In the genomic region with DNA sequence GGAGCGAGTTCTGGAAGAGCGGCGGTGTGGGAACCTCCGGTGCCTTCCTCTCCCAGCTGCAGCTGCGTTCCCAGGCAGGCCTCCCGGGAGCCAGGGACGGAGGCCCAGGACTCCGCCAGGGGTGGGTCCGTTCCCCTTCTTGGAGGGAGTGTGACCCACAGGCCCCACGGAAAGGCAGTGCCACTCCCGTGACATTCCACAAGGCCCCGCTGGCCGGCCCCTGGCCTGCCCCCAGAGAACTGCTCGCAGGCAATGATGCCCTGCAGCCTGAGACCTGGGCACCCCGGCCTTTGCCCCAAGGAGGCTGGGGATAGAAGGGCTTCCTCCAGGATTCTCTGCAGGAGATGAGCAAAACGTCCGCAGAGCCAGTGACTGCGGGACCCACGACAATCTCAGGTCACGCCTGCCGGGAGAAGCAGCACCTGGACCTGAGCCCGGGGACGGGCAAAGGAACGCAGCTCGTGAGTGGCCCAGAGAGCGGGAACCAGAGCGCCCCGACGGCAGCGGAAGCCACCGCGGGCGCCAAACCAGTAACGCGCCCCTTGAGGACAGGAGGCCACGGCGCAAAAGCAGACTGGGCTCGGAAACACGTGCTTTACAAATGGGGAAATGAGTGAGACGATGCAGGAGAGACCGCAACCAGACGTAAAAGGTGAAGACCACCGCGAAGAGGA, we compare ENCODE assay signal across 8 cellular contexts. TPM values are rescaled to one million over a fixed set of nuclear protein-coding genes. Genes with fewer than 3 reads are reported as not detected.
DNase-seq lines count a peak whose midpoint lies in the region; TF ChIP-seq lines count a peak whose summit lies in the region.

No MANE protein-coding gene starts in this region.

- no peaks in the 10 kb centered on the region for H3K9me3 Mint-ChIP-seq in activated naive CD8-positive, alpha-beta T cell (ENCODE audit: low read depth)

- intact Hi-C loops in stomach (cut with DNase I; ENCODE audit: low total_unique reads) = loop anchor here (10.0 kb wide), 1 partner anchor 65 kb away; no protein-coding TSS in a partner anchor

- TF ChIP-seq CTCF in stomach (IDR thresholded peaks at IDR 0.05) = no peak

- no peak overlapping the region for H3K23ac ChIP-seq in mesenchymal stem cell (ENCODE audit: low read length in 2 of 2)

- H2BK12ac ChIP-seq in mesenchymal stem cell (ENCODE audit: low read length in 2 of 2) = no peak overlapping the region

- no peak overlapping the region for H3K14ac ChIP-seq in mesenchymal stem cell (ENCODE audit: low read length in 2 of 2)

- H3K9me3 ChIP-seq in NT2/D1 (ENCODE audit: insufficient read depth, low read length) (no peaks in the 10 kb centered on the region), mesenchymal stem cell (ENCODE audit: control insufficient read depth, low read length) (peaks cover 7% of the 10 kb centered on the region), stomach (peaks cover 0 to 5% (median 2%) of the 10 kb centered on the region in 4 donors)

- no peaks in the 10 kb centered on the region for H3K4me1 ChIP-seq in NT2/D1 (ENCODE audit: insufficient read depth, insufficient read length)
- H3K4me1 ChIP-seq in mesenchymal stem cell (ENCODE audit: control insufficient read depth, insufficient read depth, low read depth, low read length) = no peaks in the 10 kb centered on the region
- peaks cover 0 to 5% (median 0%) of the 10 kb centered on the region in 4 donors for H3K4me1 ChIP-seq in stomach

- no peak overlapping the region for H2AFZ ChIP-seq in mesenchymal stem cell (ENCODE audit: low read depth, low read length)

- peaks cover 6% of the 10 kb centered on the region for H3K27me3 Mint-ChIP-seq in activated naive CD8-positive, alpha-beta T cell

- no peak overlapping the region for H2BK5ac ChIP-seq in mesenchymal stem cell (ENCODE audit: low read depth, low read length, poor library complexity, severe bottlenecking)

- peaks cover 4% of the 10 kb centered on the region for H3K4me1 Mint-ChIP-seq in activated naive CD8-positive, alpha-beta T cell (ENCODE audit: low read depth)

- peak; percentile 28 for DNase-seq in NT2/D1 (ENCODE audit: low read depth, low spot score)
- DNase-seq in mesenchymal stem cell = no peak
- no peak for DNase-seq in stomach
- DNase-seq in GM03348 (ENCODE audit: low spot score) = no peak
- DNase-seq in HuH-7 (ENCODE audit: low spot score) = no peak
- no peak for DNase-seq in GM19240 (ENCODE audit: insufficient read length, low spot score)
- no peak for DNase-seq in NCI-H2171 (lab: John Stamatoyannopoulos, UW)

- H3K27me3 ChIP-seq in NT2/D1 (ENCODE audit: insufficient read depth, insufficient read length) = peaks cover 2% of the 10 kb centered on the region
- peaks cover 18 to 53% of the 10 kb centered on the region in 2 experiments for H3K27me3 ChIP-seq in mesenchymal stem cell (ENCODE audit: control insufficient read depth in 1 of 2, insufficient read depth in 1 of 2, low read length in 2 of 2)
- peaks cover 0 to 70% (median 6%) of the 10 kb centered on the region in 3 donors for H3K27me3 ChIP-seq in stomach

- H3K18ac ChIP-seq in mesenchymal stem cell (ENCODE audit: low read depth in 1 of 2, low read length in 2 of 2) = no peak overlapping the region

- no peak overlapping the region for H2BK120ac ChIP-seq in mesenchymal stem cell (ENCODE audit: low read depth, low read length)

- TF ChIP-seq POLR2A in stomach (IDR thresholded peaks at IDR 0.05) = no peak

- H3K27ac ChIP-seq in mesenchymal stem cell (ENCODE audit: low read length, poor library complexity, severe bottlenecking) (no peak overlapping the region), stomach (no peak overlapping the region)

- peak overlapping the region; percentile 74 for H3K4me3 Mint-ChIP-seq in activated naive CD8-positive, alpha-beta T cell

- H4K91ac ChIP-seq in mesenchymal stem cell (ENCODE audit: low read length) = no peak overlapping the region

- no peaks in the 10 kb centered on the region for H3K36me3 Mint-ChIP-seq in activated naive CD8-positive, alpha-beta T cell

- no peak overlapping the region for H4K8ac ChIP-seq in mesenchymal stem cell (ENCODE audit: low read length)

- H3K4me3 ChIP-seq in NT2/D1 (ENCODE audit: insufficient read length, low read depth) (no peak overlapping the region), mesenchymal stem cell (ENCODE audit: insufficient read depth in 1 of 2, low read depth in 1 of 2, low read length in 2 of 2) (peak overlapping the region in 1 of 2 experiments; percentile 70), stomach (peak overlapping the region; percentile 18 to 37 (median 24))

- H3K27ac Mint-ChIP-seq in activated naive CD8-positive, alpha-beta T cell = peak overlapping the region; percentile 28

- H3K9ac ChIP-seq in NT2/D1 (ENCODE audit: insufficient read length, low read depth) (no peak overlapping the region), mesenchymal stem cell (ENCODE audit: low read length) (peak overlapping the region; percentile 66)

- no peak overlapping the region for H2AK5ac ChIP-seq in mesenchymal stem cell (ENCODE audit: low read length, severe bottlenecking)

- no peak overlapping the region for H2BK15ac ChIP-seq in mesenchymal stem cell (ENCODE audit: low read depth, poor library complexity, severe bottlenecking)

- H3K4ac ChIP-seq in mesenchymal stem cell (ENCODE audit: low read depth in 1 of 2, low read length in 2 of 2) = no peak overlapping the region

- TF ChIP-seq EP300 in stomach (IDR thresholded peaks at IDR 0.05) = no peak

- H3K4me2 ChIP-seq in mesenchymal stem cell (ENCODE audit: low read length, poor library complexity, severe bottlenecking) = no peak overlapping the region

- H3K79me1 ChIP-seq in mesenchymal stem cell (replicated peaks; ENCODE audit: low read length, poor library complexity, severe bottlenecking) = no peaks in the 10 kb centered on the region

- 82% methylated on average over 44 of the region's 44 CpGs for WGBS in mesenchymal stem cell
- 36 to 53% (median 38%) methylated on average over 42 to 44 of the region's 44 CpGs for WGBS in stomach, 5 donors

- H3K36me3 ChIP-seq in NT2/D1 (ENCODE audit: insufficient read depth, insufficient read length, low read length) (no peaks in the 10 kb centered on the region), mesenchymal stem cell (ENCODE audit: control insufficient read depth in 1 of 2, insufficient read depth in 2 of 2, low read depth in 1 of 2, low read length in 2 of 2) (no peaks in the 10 kb centered on the region), stomach (no peaks in the 10 kb centered on the region)

RNA-seq across cellular contexts. Expression of a gene that starts 9.3 kb away (rescaled TPM):
- not detected for polyA plus RNA-seq in mesenchymal stem cell (2013, experiment 1 of 2)
- not detected for polyA plus RNA-seq in mesenchymal stem cell (2013, experiment 2 of 2)
- not detected for total RNA-seq in stomach
- not detected for polyA plus RNA-seq in stomach

RNA-seq across cellular contexts. Expression of a gene that starts 36.1 kb away (rescaled TPM):
- polyA plus RNA-seq in mesenchymal stem cell (2013, experiment 1 of 2) = 15.3 TPM
- polyA plus RNA-seq in mesenchymal stem cell (2013, experiment 2 of 2) = 14.4 TPM
- total RNA-seq in stomach = 10 to 100 TPM in 3 of 5 donors, 1 to 10 TPM in 2; 1.2 to 37.9 (median 21.3) TPM
- 10 to 100 TPM; 12.5 to 24.2 (median 23.8) TPM for polyA plus RNA-seq in stomach
